8 cellular contexts compared by ENCODE assay signal in the genomic region with DNA sequence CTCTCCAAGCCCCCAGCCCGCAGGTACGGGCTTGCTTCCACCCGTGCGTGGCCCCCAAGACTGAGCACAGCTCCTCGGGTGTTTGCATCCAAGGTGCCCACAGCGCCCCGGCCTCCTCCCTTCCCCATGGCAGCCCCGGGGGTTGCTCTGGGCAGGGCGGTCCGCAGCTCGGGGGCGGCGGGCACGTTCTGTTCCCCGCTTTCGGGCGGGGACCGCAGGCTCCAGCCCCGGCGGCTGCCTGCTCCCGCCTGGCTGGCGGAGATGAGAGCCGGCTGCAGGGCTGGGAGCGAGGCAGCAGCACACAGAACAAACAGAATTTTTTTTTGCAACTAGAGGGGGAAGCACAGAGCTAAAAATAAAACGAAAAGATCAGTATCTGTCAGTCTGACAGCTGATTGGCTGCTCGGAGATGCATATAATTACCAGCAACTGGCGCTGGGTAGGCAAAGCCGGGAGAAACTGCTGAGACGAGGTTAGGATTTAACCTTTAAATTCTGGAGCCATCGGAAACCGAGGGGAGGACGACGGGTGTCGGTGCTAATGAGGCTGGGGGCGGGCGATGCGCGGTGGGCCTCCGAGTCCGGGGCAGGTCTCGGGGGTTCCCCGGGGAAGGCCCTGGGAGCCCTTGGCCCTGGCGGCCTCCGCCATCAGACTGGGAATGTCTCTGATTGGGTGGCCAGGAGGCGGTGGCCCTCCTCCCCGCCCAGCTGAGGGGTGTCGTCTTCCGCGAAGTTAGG.
DNase-seq lines count a peak whose midpoint lies in the region; ATAC-seq and TF ChIP-seq lines count a peak whose summit lies in the region.

No MANE protein-coding gene starts in this region.

- H3K27me3 Mint-ChIP-seq in T-helper 17 cell (no peaks in the 10 kb centered on the region), Calu3 (ENCODE audit: unreplicated experiment) (no peaks in the 10 kb centered on the region)

- no peaks in the 10 kb centered on the region for H3K9me3 Mint-ChIP-seq in Calu3 (ENCODE audit: low read depth, unreplicated experiment)

- H3K4me3 ChIP-seq in brain microvascular endothelial cell (ENCODE audit: low read depth, low read length) = peak overlapping the region; percentile 33
- H3K4me3 ChIP-seq in prostate gland = peak overlapping the region; percentile 29 to 44

- H3K27ac Mint-ChIP-seq in T-helper 17 cell (peak overlapping the region; percentile 27), Calu3 (ENCODE audit: unreplicated experiment) (no peak overlapping the region)

- H3K4me1 Mint-ChIP-seq in T-helper 17 cell = peaks cover 8% of the 10 kb centered on the region
- peaks cover 8% of the 10 kb centered on the region for H3K4me1 Mint-ChIP-seq in Calu3 (ENCODE audit: low read depth, unreplicated experiment)

- in situ Hi-C loops in brain microvascular endothelial cell (cut with HindIII; ENCODE audit: low pct_ligation_motif_present, low sequenced_read_pairs) = no loop called here

- H3K27me3 ChIP-seq in brain microvascular endothelial cell (replicated peaks) (no peaks in the 10 kb centered on the region), prostate gland (replicated peaks; ENCODE audit: insufficient read depth) (no peaks in the 10 kb centered on the region)

- peak; percentile 31 for DNase-seq in activated gamma-delta T cell treated with Interleukin-2 at 50 U/mL for 16 hours
- no peak for DNase-seq in activated gamma-delta T cell (lab: John Stamatoyannopoulos, UW)
- DNase-seq in M059J (ENCODE audit: low read depth) = peak; percentile 77
- DNase-seq in T-helper 17 cell = peak in 2 of 3 donors; percentile 24 to 26
- peak; percentile 78 for DNase-seq in brain microvascular endothelial cell
- DNase-seq in hypothalamus (lab: John Stamatoyannopoulos, UW) = peak in 32 of 51 donors; percentile 21 to 76 (median 51)
- peak; percentile 86 for DNase-seq in prostate gland (ENCODE audit: low spot score)
- no peak for DNase-seq in Calu3

- ATAC-seq in T-helper 17 cell = peak; percentile 96

- peak overlapping the region; percentile 74 for H3K4me3 Mint-ChIP-seq in T-helper 17 cell
- no peak overlapping the region for H3K4me3 Mint-ChIP-seq in Calu3 (ENCODE audit: low read depth, unreplicated experiment)

- intact Hi-C loops in prostate gland (cut with DNase I) = loop anchor here (5.0 kb wide), 4 partner anchors 92 to 287 kb away; partner anchors contain the start of gene IER5L
- intact Hi-C loops in Calu3 (cut with micrococcal nuclease; ENCODE audit: unreplicated experiment) = no loop called here

- H3K27ac ChIP-seq in brain microvascular endothelial cell (no peak overlapping the region), prostate gland (peak overlapping the region; percentile 85 to 89)

- H3K36me3 Mint-ChIP-seq in T-helper 17 cell (ENCODE audit: low read depth) (no peaks in the 10 kb centered on the region), Calu3 (ENCODE audit: insufficient read depth, unreplicated experiment) (no peaks in the 10 kb centered on the region)

- TF ChIP-seq POLR2A in prostate gland (IDR thresholded peaks at IDR 0.05) = peak; percentile 82

- no TSS peak for BruUV-seq in Calu3 (replicated peaks; lab: Mats Ljungman, UMichigan)

- H3K4me1 ChIP-seq in prostate gland (replicated peaks) = peaks cover 8% of the 10 kb centered on the region

- TF ChIP-seq CTCF in brain microvascular endothelial cell (IDR thresholded peaks at IDR 0.05; ENCODE audit: low read depth, low read length, missing control alignments) (no peak), prostate gland (IDR thresholded peaks at IDR 0.05) (peak in 2 of 4 experiments; percentile 38 to 59), Calu3 (IDR thresholded peaks at IDR 0.05; ENCODE audit: unreplicated experiment) (no peak)

- H3K9me3 ChIP-seq in T-helper 17 cell (ENCODE audit: control insufficient read depth, low read length, poor library complexity, severe bottlenecking) (no peaks in the 10 kb centered on the region), prostate gland (no peaks in the 10 kb centered on the region)

- CTCF ChIA-PET in Calu3 (lab: Charles Lee) = interaction anchor here (0.6 kb wide), 1 partner anchor 512 kb away, joined by 3 read pairs; no protein-coding TSS in a partner anchor

- under 1% methylated on average over 49 of the region's 49 CpGs for WGBS in prostate gland

- H3K36me3 ChIP-seq in brain microvascular endothelial cell (replicated peaks) (no peaks in the 10 kb centered on the region), prostate gland (no peaks in the 10 kb centered on the region)

Comparison
In these comparisons a context has a peak if more than half of its experiments do, and no peak if none do; other contexts are left out.
1. DNase-seq: peak in activated gamma-delta T cell treated with Interleukin-2 at 50 U/mL for 16 hours (single experiment), M059J (single experiment), T-helper 17 cell (2 of 3), brain microvascular endothelial cell (single experiment), hypothalamus (32 of 51) and prostate gland (single experiment); none in activated gamma-delta T cell (single experiment) and Calu3 (single experiment).